Comparison of ENCODE assay signal across 8 cellular contexts in genomic region chr5:138464018-138464387, GRCh38. TPM values are rescaled to one million over a fixed set of nuclear protein-coding genes. Genes with fewer than 3 reads are reported as not detected.
DNase-seq lines count a peak whose midpoint lies in the region; ATAC-seq and TF ChIP-seq lines count a peak whose summit lies in the region.

No MANE protein-coding gene starts in this region.

- H4K8ac ChIP-seq in IMR-90 (ENCODE audit: low read depth in 2 of 2, low read length in 2 of 2), result peak overlapping the region; percentile 86 to 95

- peak overlapping the region; percentile 84 for H3K14ac ChIP-seq in IMR-90 (replicated peaks; ENCODE audit: low read depth, low read length)

- TF ChIP-seq POLR2A in IMR-90 (IDR thresholded peaks at IDR 0.05; ENCODE audit: low read depth, low read length), result no peak

- no TSS peak for BruUV-seq in IMR-90 (replicated peaks; lab: Mats Ljungman, UMichigan)

- H2AFZ ChIP-seq in IMR-90 (replicated peaks; ENCODE audit: low read length, poor library complexity), result peak overlapping the region; percentile 100

- H3K9me3 ChIP-seq in IMR-90 (ENCODE audit: control insufficient read depth, insufficient read depth, low read length), result no peaks in the 10 kb centered on the region

- CTCF ChIA-PET in IMR-90 (lab: Yijun Ruan, JAX), result interaction anchor here (0.7 to 2.2 kb wide), 6 partner anchors 9 to 84 kb away, joined by 3 to 10 read pairs (median 4); no protein-coding TSS in a partner anchor

- H3K27me3 ChIP-seq in IMR-90 (ENCODE audit: control insufficient read depth, insufficient read depth, low read length), result no peaks in the 10 kb centered on the region

- dilution Hi-C loops in IMR-90 (cut with HindIII; ENCODE audit: low sequenced_read_pairs, unreplicated experiment), result no loop called here

- ATAC-seq in GM21528 (IDR thresholded peaks at IDR 0.05; ENCODE audit: low FRiP score, unreplicated experiment) (peak; percentile 52), IMR-90 (ENCODE audit: low read depth) (peak; percentile 45), esophagus mucosa (peak; percentile 59)

- peak overlapping the region; percentile 98 for H2AK9ac ChIP-seq in IMR-90 (replicated peaks; ENCODE audit: low read depth, low read length, poor library complexity)

- H3K23ac ChIP-seq in IMR-90 (ENCODE audit: low read depth, low read length), result peak overlapping the region; percentile 96; the same call in 1 of the 2 replicates

- peaks cover 13 to 36% of the 10 kb centered on the region in 2 experiments for H3K79me1 ChIP-seq in IMR-90 (ENCODE audit: low read depth in 1 of 2, low read length in 2 of 2)

- TF ChIP-seq CTCF in IMR-90 (conservative IDR thresholded peaks at IDR 0.05; ENCODE audit: low read depth, low read length), result no peak

- no peaks in the 10 kb centered on the region for H3K9me3 Mint-ChIP-seq in activated T-cell treated with anti-CD3 and anti-CD28 coated beads, Interleukin-2, amount 50 U/mL, for 24 hours

- peak overlapping the region; percentile 86 for H3K9ac ChIP-seq in IMR-90 (ENCODE audit: low read depth, low read length)

- peak overlapping the region; percentile 64 for H3K18ac ChIP-seq in IMR-90 (ENCODE audit: low read depth, low read length)

- no peak for TF ChIP-seq RAD21 in IMR-90 (IDR thresholded peaks at IDR 0.05; ENCODE audit: low read length)

- H3K4me3 ChIP-seq in IMR-90 (ENCODE audit: insufficient read depth, low read depth, low read length), result peak overlapping the region; percentile 66

- H3K36me3 ChIP-seq in IMR-90 (ENCODE audit: control insufficient read depth, insufficient read depth, low read length), result peaks cover 18% of the 10 kb centered on the region

- H3K56ac ChIP-seq in IMR-90 (ENCODE audit: extremely low read depth, insufficient read depth, low read length), result peak overlapping the region; percentile 88

- H3K36me3 Mint-ChIP-seq in activated T-cell treated with anti-CD3 and anti-CD28 coated beads, Interleukin-2, amount 50 U/mL, for 24 hours (ENCODE audit: low read depth), result peaks cover 31% of the 10 kb centered on the region

- H3K27ac ChIP-seq in IMR-90 (ENCODE audit: insufficient read depth, low read length), result peak overlapping the region; percentile 94

- intact Hi-C loops in IMR-90 (cut with micrococcal nuclease), result loop anchor here (1.0 kb wide), 2 partner anchors 14 to 79 kb away; partner anchors contain the start of gene ETF1

- peak overlapping the region; percentile 85 for H3K4me3 Mint-ChIP-seq in activated T-cell treated with anti-CD3 and anti-CD28 coated beads, Interleukin-2, amount 50 U/mL, for 24 hours

- DNase-seq in DMS153 treated with DMSO at 0.1 percent for 48 hours (lab: John Stamatoyannopoulos, UW; ENCODE audit: unreplicated experiment), result peak; percentile 65
- DNase-seq in IMR-90, result peak; percentile 93
- peak; percentile 97 for DNase-seq in OCI-M1 (lab: John Stamatoyannopoulos, UW)
- DNase-seq in activated T-cell treated with anti-CD3 and anti-CD28 coated beads, Interleukin-2, amount 50 U/mL, for 24 hours, result peak; percentile 96
- DNase-seq in myocyte (ENCODE audit: low read depth), result peak; percentile 97
- DNase-seq in stimulated activated CD8-positive, alpha-beta memory T cell treated with anti-CD3 and anti-CD28 coated beads, Interleukin-7, amount 100 ng/mL, for 4 hours (ENCODE audit: low read depth in 2 of 2), result peak; percentile 79 to 91

- peaks cover 14% of the 10 kb centered on the region; the same call in 1 of the 2 replicates for H3K9me1 ChIP-seq in IMR-90 (ENCODE audit: insufficient read depth, low read length)

- POLR2A ChIA-PET in IMR-90 (lab: Charles Lee; ENCODE audit: unreplicated experiment), result no interaction called here

- WGBS in IMR-90 (ENCODE audit: extremely low coverage in 2 of 2, insufficient read length in 1 of 2), 2 experiments, result 2% methylated on average over 17 of the region's 34 CpGs; no CpG with 5 or more reads in 1 of the 2 experiments

- peak overlapping the region; percentile 91 for H2BK120ac ChIP-seq in IMR-90 (ENCODE audit: low read depth, low read length)

- H2BK20ac ChIP-seq in IMR-90 (ENCODE audit: low read depth, low read length), result peak overlapping the region; percentile 39; the same call in 1 of the 2 replicates

- H3K27ac Mint-ChIP-seq in activated T-cell treated with anti-CD3 and anti-CD28 coated beads, Interleukin-2, amount 50 U/mL, for 24 hours, result peak overlapping the region; percentile 95

- H3K4ac ChIP-seq in IMR-90 (ENCODE audit: low read depth, low read length), result peak overlapping the region; percentile 97

- in situ Hi-C loops in IMR-90 (cut with MboI; ENCODE audit: low sequenced_read_pairs), result no loop called here

- peak overlapping the region; percentile 87 for H2AK5ac ChIP-seq in IMR-90 (ENCODE audit: low read depth, low read length)

- peak overlapping the region; percentile 95 for H2BK5ac ChIP-seq in IMR-90 (ENCODE audit: low read depth, low read length, poor library complexity, severe bottlenecking)

- peak overlapping the region; percentile 79 for H3K4me2 ChIP-seq in IMR-90 (ENCODE audit: low read depth, low read length)

- peaks cover 61% of the 10 kb centered on the region for H3K4me1 Mint-ChIP-seq in activated T-cell treated with anti-CD3 and anti-CD28 coated beads, Interleukin-2, amount 50 U/mL, for 24 hours (ENCODE audit: low read depth)

- H4K20me1 ChIP-seq in IMR-90 (ENCODE audit: insufficient read depth, low read length), result peaks cover 36% of the 10 kb centered on the region

- H4K5ac ChIP-seq in IMR-90 (ENCODE audit: low read depth, low read length), result peak overlapping the region; percentile 51

- peak overlapping the region; percentile 88 for H4K91ac ChIP-seq in IMR-90 (ENCODE audit: insufficient read depth, low read depth, low read length)

- peaks cover 12% of the 10 kb centered on the region; the same call in 1 of the 2 replicates for H3K4me1 ChIP-seq in IMR-90 (ENCODE audit: control insufficient read depth, insufficient read depth, low read length)

- H2BK15ac ChIP-seq in IMR-90 (ENCODE audit: low read depth, low read length), result peak overlapping the region; percentile 48; the same call in 1 of the 3 replicates

- no peaks in the 10 kb centered on the region for H3K27me3 Mint-ChIP-seq in activated T-cell treated with anti-CD3 and anti-CD28 coated beads, Interleukin-2, amount 50 U/mL, for 24 hours

TF ChIP-seq in IMR-90, 13 proteins besides CTCF, POLR2A, EP300 and RAD21:
- TF ChIP-seq SMC3 (IDR thresholded peaks at IDR 0.05; ENCODE audit: low read depth, low read length), result peak; percentile 17; the same call in 1 of the 2 replicates
- no peak for TF ChIP-seq MXI1 (IDR thresholded peaks at IDR 0.05; ENCODE audit: borderline replicate concordance, low read depth, low read length)
- TF ChIP-seq RCOR1 (IDR thresholded peaks at IDR 0.05; ENCODE audit: insufficient replicate concordance, low read length), result no peak
- peak; percentile 38; the same call in 1 of the 2 replicates for TF ChIP-seq BHLHE40 (IDR thresholded peaks at IDR 0.05; ENCODE audit: low read depth, low read length)
- TF ChIP-seq CEBPB (IDR thresholded peaks at IDR 0.05; ENCODE audit: low read depth, low read length), result no peak
TF ChIP-seq in IMR-90: peak in this region for 2.

RNA-seq across cellular contexts. Expression of gene EGR1, which starts 1.3 kb away (rescaled TPM):
- 2.9 and 5.8 TPM in 2 replicates for total RNA-seq in IMR-90 (2012; rRNA removed)
- polyA plus RNA-seq in IMR-90 (2012; rRNA removed), result 104 and 180 TPM in 2 replicates
- polyA plus RNA-seq in IMR-90 (2012; cell fraction: cytosol; rRNA removed), result 91.6 and 286 TPM in 2 replicates
- polyA plus RNA-seq in IMR-90 (2012; cell fraction: nucleus; rRNA removed; ENCODE audit: low replicate concordance), result 363 and 477 TPM in 2 replicates
- total RNA-seq in esophagus mucosa, result 35.1 TPM
- 6.2 and 8.1 TPM in 2 replicates for total RNA-seq in myocyte
- 39.1 TPM for polyA plus RNA-seq in myocyte (2012)

RNA-seq across cellular contexts. Expression of gene REEP2, which starts 25.1 kb away (rescaled TPM):
- total RNA-seq in IMR-90 (2012; rRNA removed) (12.4 and 20.3 TPM in 2 replicates), esophagus mucosa (0.36 TPM), myocyte (6.4 and 9.1 TPM in 2 replicates)
- 17.0 and 17.1 TPM in 2 replicates for polyA plus RNA-seq in IMR-90 (2012; rRNA removed)
- polyA plus RNA-seq in IMR-90 (2012; cell fraction: cytosol; rRNA removed), result 16.8 and 19.5 TPM in 2 replicates
- polyA plus RNA-seq in IMR-90 (2012; cell fraction: nucleus; rRNA removed; ENCODE audit: low replicate concordance), result 50.9 and 55.6 TPM in 2 replicates
- polyA plus RNA-seq in myocyte (2012), result 29.8 TPM

Comparison
In these comparisons a context has a peak if more than half of its experiments do, and no peak if none do; other contexts are left out.
1. Peak in every context shown above with its lines: DNase-seq, ATAC-seq, H3K4me3 ChIP-seq and H3K27ac ChIP-seq.